1 cellular context compared by ENCODE assay signal in genomic region chr1:88684482-88685238, GRCh38.
TF ChIP-seq lines count a peak whose summit lies in the region.

No MANE protein-coding gene starts in this region.

TF ChIP-seq in SK-N-SH, 30 proteins besides CTCF, POLR2A, EP300 and RAD21 (continued from another document):
- no peak for TF ChIP-seq MEF2A (IDR thresholded peaks at IDR 0.05; ENCODE audit: borderline replicate concordance, low read depth)
